14 cellular contexts compared by ENCODE assay signal in genomic region chr11:132944557-132944920, GRCh38.
DNase-seq lines count a peak whose midpoint lies in the region; ATAC-seq and TF ChIP-seq lines count a peak whose summit lies in the region.
"Had no signal": no experiment of that assay in that cellular context is flagged by ENCODE, and none has a peak within 500 bp of the region (broad histone marks: within the 10 kb centered on the region; RNA-seq: fewer than 3 reads in every experiment).

No MANE protein-coding gene starts in this region.

- no peak overlapping the region for H3K14ac ChIP-seq in H9 (ENCODE audit: insufficient read depth, low read length)

- no peak overlapping the region for H2BK120ac ChIP-seq in H9 (ENCODE audit: low read depth, low read length, poor library complexity, severe bottlenecking)

- no peak overlapping the region for H2AK5ac ChIP-seq in H9 (ENCODE audit: insufficient read length, low read length)

- H3K4me1 Mint-ChIP-seq in H9 = peaks cover 7 to 11% of the 10 kb centered on the region in 2 experiments; a peak in 3 of 4 replicates

- H3K4me2 ChIP-seq in H9 (ENCODE audit: insufficient read depth, insufficient read length, low read length) = peak overlapping the region; percentile 97

- no peak overlapping the region for H2AFZ ChIP-seq in H9 (ENCODE audit: low read length)

- no peak overlapping the region for H3T11ph ChIP-seq in H9 (ENCODE audit: low read length)

- H3K79me1 ChIP-seq in H9 (ENCODE audit: insufficient read depth, low read depth, low read length, poor library complexity, severe bottlenecking) = no peaks in the 10 kb centered on the region

- peaks cover 2% of the 10 kb centered on the region; the same call in 1 of the 2 replicates for H3K27me3 ChIP-seq in H9 (ENCODE audit: insufficient read depth, low read length)
- H3K27me3 ChIP-seq in iPS-20b (ENCODE audit: insufficient read depth, low read length) = peaks cover 61% of the 10 kb centered on the region
- H3K27me3 ChIP-seq: SJCRH30 had no signal

- H3K4me1 ChIP-seq in H9 (ENCODE audit: insufficient read depth, low read length) (no peaks in the 10 kb centered on the region), iPS-20b (ENCODE audit: insufficient read depth, low read length) (no peaks in the 10 kb centered on the region)
- H3K4me1 ChIP-seq: SJCRH30 had no signal

- H3K23ac ChIP-seq in H9 (ENCODE audit: insufficient read length, low read depth, low read length) = no peak overlapping the region

- H3K36me3 ChIP-seq in iPS-20b (ENCODE audit: insufficient read depth, low read depth, low read length) = no peaks in the 10 kb centered on the region
- H3K36me3 ChIP-seq: left ventricle myocardium inferior, SJCRH30 had no signal

- H3K9me3 ChIP-seq in H9 (ENCODE audit: control insufficient read depth, low read depth, low read length) (no peaks in the 10 kb centered on the region), iPS-20b (ENCODE audit: insufficient read depth, low read depth, low read length) (no peaks in the 10 kb centered on the region)
- H3K9me3 ChIP-seq: left ventricle myocardium inferior, SJCRH30 had no signal

- TF ChIP-seq CTCF in H9 (conservative IDR thresholded peaks at IDR 0.05) (no peak), retinal pigment epithelial cell (conservative IDR thresholded peaks at IDR 0.05; ENCODE audit: low read depth, low read length) (no peak)

- no peak for ATAC-seq in GM19328 (IDR thresholded peaks at IDR 0.05; ENCODE audit: unreplicated experiment)
- ATAC-seq: activated CD4-positive, CD25-positive, alpha-beta regulatory T cell treated with anti-CD3 and anti-CD28 coated beads, Interleukin-2, amount 50 U/mL, for 24 hours; HCT116 had no signal

- no peak overlapping the region for H4K8ac ChIP-seq in H9 (replicated peaks; ENCODE audit: insufficient read length, low read depth, low read length)

- H4K5ac ChIP-seq in H9 (ENCODE audit: insufficient read length, low read depth, low read length) = no peak overlapping the region

- H3K9me3 Mint-ChIP-seq in H9 = no peaks in the 10 kb centered on the region; a peak in 1 of 5 replicates

- no peaks in the 10 kb centered on the region for H3K79me2 ChIP-seq in H9 (ENCODE audit: insufficient read depth, low read length)

- H3K27me3 Mint-ChIP-seq in H9 (ENCODE audit: low read depth) = peaks cover 76% of the 10 kb centered on the region

- no peaks in the 10 kb centered on the region for H3K36me3 Mint-ChIP-seq in H9 (ENCODE audit: insufficient read depth in 1 of 3, low read depth in 3 of 3)

- no peak overlapping the region for H2BK15ac ChIP-seq in H9 (ENCODE audit: low read depth, low read length)

- H3K9ac ChIP-seq in H9 (ENCODE audit: extremely low read depth, insufficient read length, low read length) (no peak overlapping the region), iPS-20b (ENCODE audit: low read depth, low read length) (no peak overlapping the region)

- H4K91ac ChIP-seq in H9 (ENCODE audit: insufficient read length, low read depth, low read length) = no peak overlapping the region

- H3K56ac ChIP-seq in H9 (ENCODE audit: insufficient read length, low read depth, low read length) = no peak overlapping the region

- peak overlapping the region; percentile 75 to 90 for H3K4me3 Mint-ChIP-seq in H9

- H3K27ac ChIP-seq in H9 (ENCODE audit: insufficient read length, low read depth, low read length) (no peak overlapping the region), iPS-20b (ENCODE audit: low read length) (no peak overlapping the region)
- H3K27ac ChIP-seq: left ventricle myocardium inferior, SJCRH30 had no signal

- no peak overlapping the region for H2BK20ac ChIP-seq in H9 (ENCODE audit: low read depth, low read length, poor library complexity, severe bottlenecking)

- H3K4ac ChIP-seq in H9 (ENCODE audit: low read depth, low read length) = no peak overlapping the region

- no peak overlapping the region for H3K27ac Mint-ChIP-seq in H9

- peaks cover 15% of the 10 kb centered on the region for H3K23me2 ChIP-seq in H9 (ENCODE audit: insufficient read length, low read depth, low read length, poor library complexity, severe bottlenecking)

- H3K18ac ChIP-seq in H9 (ENCODE audit: insufficient read length, low read depth, low read length) = no peak overlapping the region

- no peaks in the 10 kb centered on the region for H4K20me1 ChIP-seq in H9 (ENCODE audit: control insufficient read depth, insufficient read depth, insufficient read length)

- WGBS in H9 (ENCODE audit: extremely low coverage, insufficient read length, low lambda C conversion rate) = no CpG with 5 or more reads among the region's 9 CpGs

- H3K4me3 ChIP-seq in iPS-20b (ENCODE audit: low read length) = peak overlapping the region; percentile 83
- peak overlapping the region; percentile 19 for H3K4me3 ChIP-seq in retinal pigment epithelial cell (ENCODE audit: low read length)
- H3K4me3 ChIP-seq: SJCRH30 had no signal

- H2BK12ac ChIP-seq in H9 (ENCODE audit: insufficient read length, low read depth, low read length) = no peak overlapping the region

- DNase-seq in H9 (no peak), astrocyte of the hippocampus (ENCODE audit: low read depth, low spot score) (peak; percentile 9), retinal pigment epithelial cell (ENCODE audit: low read depth) (no peak), DMS114 treated with DMSO at 0.1 percent for 48 hours (lab: John Stamatoyannopoulos, UW; ENCODE audit: unreplicated experiment) (no peak), iPS-NIHi7 (ENCODE audit: extremely low spot score) (no peak)
- DNase-seq: dermis blood vessel endothelial cell, left ventricle myocardium inferior, NCI-H187 treated with DMSO at 0.1 percent for 48 hours, NCI-H524 treated with DMSO at 0.1 percent for 48 hours, SJCRH30 had no signal

- H2BK5ac ChIP-seq in H9 (ENCODE audit: insufficient read length, low read length) = no peak overlapping the region
